8 cellular contexts compared by ENCODE assay signal in the genomic region with DNA sequence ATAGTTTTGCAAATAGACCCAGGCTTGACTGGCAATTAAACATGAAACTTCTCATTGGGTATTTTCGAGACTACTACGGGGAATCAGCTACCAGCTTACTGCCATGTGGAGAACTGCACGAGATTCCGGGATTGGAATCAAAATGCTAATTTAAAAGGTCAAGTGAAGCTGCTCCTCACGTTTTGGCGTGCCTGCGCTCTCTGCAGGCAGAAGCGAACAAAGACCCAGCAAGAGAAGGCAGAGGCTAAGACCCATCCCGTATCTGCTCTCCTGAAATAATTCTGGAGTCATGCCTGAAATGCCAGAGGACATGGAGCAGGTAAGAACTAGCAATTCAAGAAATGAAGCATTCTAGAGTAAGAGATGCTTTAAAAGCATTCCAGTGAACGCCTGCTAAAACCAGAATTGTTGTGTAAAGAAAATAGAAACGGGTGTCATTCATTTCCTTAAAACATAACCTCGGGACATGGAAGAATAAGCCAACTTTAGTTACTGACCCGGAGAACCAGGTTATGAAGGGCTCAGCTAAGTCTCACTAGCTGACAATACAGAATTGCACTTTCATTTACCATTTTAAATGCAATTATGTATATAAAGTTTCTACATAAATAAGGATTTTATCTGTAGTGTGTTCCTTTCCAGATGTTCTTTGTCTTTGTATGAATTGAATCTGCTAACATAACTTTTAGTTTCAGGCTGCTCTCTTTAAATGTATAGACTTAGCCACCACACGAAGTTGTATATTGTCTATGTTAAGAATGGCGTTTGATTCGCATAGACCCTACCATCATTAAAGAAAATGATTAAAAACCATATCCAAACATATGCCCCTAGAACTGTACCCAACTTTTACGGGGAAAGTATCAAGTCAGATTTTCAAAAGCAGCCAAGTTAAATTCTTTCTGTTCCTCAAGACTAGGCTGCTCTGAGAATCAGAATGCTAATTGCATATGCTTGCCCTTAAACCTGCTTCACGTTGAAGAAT. TPM values are rescaled to one million over a fixed set of nuclear protein-coding genes. Genes with fewer than 3 reads are reported as not detected.
DNase-seq lines count a peak whose midpoint lies in the region; ATAC-seq and TF ChIP-seq lines count a peak whose summit lies in the region.

No MANE protein-coding gene starts in this region.

- TF ChIP-seq POLR2A in HCT116 (IDR thresholded peaks at IDR 0.05; ENCODE audit: borderline replicate concordance, extremely low read depth, insufficient read depth, insufficient read length) = peak; percentile 46

- no peaks in the 10 kb centered on the region for H3K9me3 ChIP-seq in HCT116 (ENCODE audit: control insufficient read depth in 1 of 2, insufficient read depth in 1 of 2, low read depth in 1 of 2, low read length in 2 of 2)

- H3K4me1 Mint-ChIP-seq in activated naive CD8-positive, alpha-beta T cell treated with anti-CD3 and anti-CD28 coated beads, Interleukin-2, amount 50 U/mL, for 24 hours = peaks cover 34% of the 10 kb centered on the region
- peaks cover 7% of the 10 kb centered on the region for H3K4me1 Mint-ChIP-seq in glutamatergic neuron (ENCODE audit: low read depth, unreplicated experiment)

- POLR2A ChIA-PET in HCT116 (lab: Charles Lee) = interaction anchor here (1.2 to 1.6 kb wide), 3 partner anchors 28 to 59 kb away, joined by 3 to 10 read pairs (median 3); partner anchors contain the start of genes HMMR and NUDCD2

- peak in 2 of 3 experiments; percentile 26 to 47; a peak in 3 of 6 replicates for TF ChIP-seq CTCF in HCT116 (IDR thresholded peaks at IDR 0.05 in 2 of 3, conservative IDR thresholded peaks at IDR 0.05 in 1 of 3; ENCODE audit: borderline replicate concordance in 1 of 3, insufficient read depth in 1 of 3, low read depth in 2 of 3, low read length in 2 of 3)
- no peak for TF ChIP-seq CTCF in glutamatergic neuron (IDR thresholded peaks at IDR 0.05; ENCODE audit: partially characterized antibody, unreplicated experiment)

- RAD21 ChIA-PET in HCT116 (lab: Charles Lee; ENCODE audit: low non-redundant PET in 1 of 2, low total read pairs in 2 of 2, uncharacterized antibody in 2 of 2, unreplicated experiment in 2 of 2) = no interaction called here

- H3K4me1 ChIP-seq in HCT116 (ENCODE audit: control insufficient read depth in 1 of 2, insufficient read depth in 2 of 2, low read length in 2 of 2) = peaks cover 6 to 27% of the 10 kb centered on the region in 2 experiments; a peak in 3 of 4 replicates

- peak overlapping the region; percentile 61 to 76 for H3K4me3 ChIP-seq in HCT116 (replicated peaks in 1 of 2; ENCODE audit: low read depth in 1 of 2, low read length in 2 of 2)

- H3K36me3 ChIP-seq in HCT116 (ENCODE audit: control insufficient read depth in 1 of 2, insufficient read depth in 2 of 2, low read length in 2 of 2) = no peaks in the 10 kb centered on the region

- H3K9me2 ChIP-seq in HCT116 (ENCODE audit: insufficient read depth) = no peaks in the 10 kb centered on the region

- peak; percentile 58 for TF ChIP-seq RAD21 in HCT116 (IDR thresholded peaks at IDR 0.05; ENCODE audit: low read depth)

- H3K27me3 Mint-ChIP-seq in activated naive CD8-positive, alpha-beta T cell treated with anti-CD3 and anti-CD28 coated beads, Interleukin-2, amount 50 U/mL, for 24 hours = no peaks in the 10 kb centered on the region
- no peaks in the 10 kb centered on the region for H3K27me3 Mint-ChIP-seq in glutamatergic neuron (ENCODE audit: unreplicated experiment)

- no peaks in the 10 kb centered on the region for H3K9me3 Mint-ChIP-seq in activated naive CD8-positive, alpha-beta T cell treated with anti-CD3 and anti-CD28 coated beads, Interleukin-2, amount 50 U/mL, for 24 hours
- H3K9me3 Mint-ChIP-seq in glutamatergic neuron (ENCODE audit: unreplicated experiment) = peaks cover 13% of the 10 kb centered on the region

- H3K4me2 ChIP-seq in HCT116 (ENCODE audit: low read length) = peak overlapping the region; percentile 75

- no peaks in the 10 kb centered on the region for H3K36me3 Mint-ChIP-seq in activated naive CD8-positive, alpha-beta T cell treated with anti-CD3 and anti-CD28 coated beads, Interleukin-2, amount 50 U/mL, for 24 hours (ENCODE audit: low read depth)
- H3K36me3 Mint-ChIP-seq in glutamatergic neuron (ENCODE audit: unreplicated experiment) = no peaks in the 10 kb centered on the region

- CTCF ChIA-PET in HCT116 (lab: Charles Lee) = no interaction called here

- BruUV-seq in HCT116 (replicated peaks; lab: Mats Ljungman, UMichigan) = no TSS peak

- H3K27ac ChIP-seq in HCT116 (ENCODE audit: low read depth, low read length) = peak overlapping the region; percentile 71

- DNase-seq in CMK (ENCODE audit: low read depth) (peak; percentile 40), HCT116 (ENCODE audit: low read depth, low spot score) (peak; percentile 69), glutamatergic neuron (peak; percentile 39), occipital lobe (lab: John Stamatoyannopoulos, UW) (peak; percentile 42)
- DNase-seq in activated naive CD8-positive, alpha-beta T cell treated with anti-CD3 and anti-CD28 coated beads, Interleukin-2, amount 50 U/mL, for 24 hours = peak; percentile 47

- H3K27me3 ChIP-seq in HCT116 (ENCODE audit: insufficient read depth, low read length) = no peaks in the 10 kb centered on the region

- peak; percentile 41 for ATAC-seq in HCT116
- no peak for ATAC-seq in activated naive CD8-positive, alpha-beta T cell treated with anti-CD3 and anti-CD28 coated beads, Interleukin-2, amount 50 U/mL, for 24 hours
- ATAC-seq in HG02798 (IDR thresholded peaks at IDR 0.05; ENCODE audit: poor library complexity, unreplicated experiment) = no peak
- no peak for ATAC-seq in GM21367 (IDR thresholded peaks at IDR 0.05; ENCODE audit: unreplicated experiment)

- H4K20me1 ChIP-seq in HCT116 (ENCODE audit: insufficient read depth) = no peaks in the 10 kb centered on the region

- intact Hi-C loops in HCT116 (cut with micrococcal nuclease) = loop anchor here (1.0 to 2.0 kb wide), 3 partner anchors 31 to 66 kb away; partner anchors contain the start of genes CCNG1, HMMR and NUDCD2

- peak overlapping the region; percentile 94 for H3K4me3 Mint-ChIP-seq in activated naive CD8-positive, alpha-beta T cell treated with anti-CD3 and anti-CD28 coated beads, Interleukin-2, amount 50 U/mL, for 24 hours
- H3K4me3 Mint-ChIP-seq in glutamatergic neuron (ENCODE audit: unreplicated experiment) = peak overlapping the region; percentile 90

- H3K9ac ChIP-seq in HCT116 (ENCODE audit: low read length) = peak overlapping the region; percentile 65

- H3K27ac Mint-ChIP-seq in activated naive CD8-positive, alpha-beta T cell treated with anti-CD3 and anti-CD28 coated beads, Interleukin-2, amount 50 U/mL, for 24 hours = peak overlapping the region; percentile 94
- H3K27ac Mint-ChIP-seq in glutamatergic neuron (ENCODE audit: unreplicated experiment) = peak overlapping the region; percentile 96

- peaks cover 28% of the 10 kb centered on the region for H3K79me2 ChIP-seq in HCT116 (ENCODE audit: insufficient read depth, low read length)

- H2AFZ ChIP-seq in HCT116 (ENCODE audit: low read depth, low read length, poor library complexity, severe bottlenecking) = peak overlapping the region; percentile 88

TF ChIP-seq in HCT116, 20 proteins besides CTCF, POLR2A, EP300 and RAD21 (continues in another document):
- peak; percentile 87 for TF ChIP-seq MAX (IDR thresholded peaks at IDR 0.05)
- TF ChIP-seq CBX3 (IDR thresholded peaks at IDR 0.05; ENCODE audit: low read depth) = peak; percentile 90; the same call in 1 of the 2 replicates
- peak; percentile 58; the same call in 1 of the 2 replicates for TF ChIP-seq SIN3A (IDR thresholded peaks at IDR 0.05; ENCODE audit: low read depth)
- TF ChIP-seq ZNF274 (IDR thresholded peaks at IDR 0.05; ENCODE audit: low read depth, low read length) = no peak
- TF ChIP-seq ZFX (IDR thresholded peaks at IDR 0.05) = no peak
- no peak for TF ChIP-seq EGR1 (IDR thresholded peaks at IDR 0.05; ENCODE audit: low read depth)
- TF ChIP-seq ELF1 (IDR thresholded peaks at IDR 0.05; ENCODE audit: borderline replicate concordance, low read depth) = peak; percentile 39; the same call in 1 of the 2 replicates

TF ChIP-seq in PFSK-1, 5 proteins besides CTCF, POLR2A, EP300 and RAD21 (continues in another document):
- TF ChIP-seq TAF1 (IDR thresholded peaks at IDR 0.05; ENCODE audit: borderline replicate concordance, insufficient read depth, low read length) (no peak), FOXP2 (optimal IDR thresholded peaks at IDR 0.05; ENCODE audit: borderline replicate concordance, extremely low read depth, extremely low read length, insufficient read depth) (no peak), SIN3A (IDR thresholded peaks at IDR 0.05; ENCODE audit: borderline replicate concordance, insufficient read depth, low read length) (peak; percentile 81; the same call in 1 of the 2 replicates)

RNA-seq across cellular contexts. Expression of gene MAT2B, which starts 2.0 kb away (rescaled TPM):
- total RNA-seq in HCT116 (2021; ENCODE audit: unreplicated experiment) (45.9 TPM), glutamatergic neuron (ENCODE audit: unreplicated experiment) (23.1 TPM), occipital lobe (47.7 TPM)
- polyA plus RNA-seq in HCT116 (2012) = 22.9 and 26.1 TPM in 2 replicates
- polyA plus RNA-seq in PFSK-1 (2012; ENCODE audit: insufficient read length, low read depth) = 32.8 TPM

RNA-seq across cellular contexts. Expression of gene HMMR, which starts 43.0 kb away (rescaled TPM):
- total RNA-seq in HCT116 (2021; ENCODE audit: unreplicated experiment) (54.9 TPM), glutamatergic neuron (ENCODE audit: unreplicated experiment) (7.4 TPM), occipital lobe (3.0 TPM)
- 17.9 and 33.2 TPM in 2 replicates for polyA plus RNA-seq in HCT116 (2012)
- polyA plus RNA-seq in PFSK-1 (2012; ENCODE audit: insufficient read length, low read depth) = 9.6 TPM

RNA-seq across cellular contexts. Expression of gene NUDCD2, which starts 43.5 kb away (rescaled TPM):
- total RNA-seq in HCT116 (2021; ENCODE audit: unreplicated experiment) = 56.8 TPM
- polyA plus RNA-seq in HCT116 (2012) = 18.2 and 24.7 TPM in 2 replicates
- polyA plus RNA-seq in PFSK-1 (2012; ENCODE audit: insufficient read length, low read depth) = 39.6 TPM
- total RNA-seq in glutamatergic neuron (ENCODE audit: unreplicated experiment) = 19.2 TPM
- total RNA-seq in occipital lobe = 25.1 TPM
